7 cellular contexts compared by ENCODE assay signal in genomic region chr15:78049691-78050440, GRCh38. TPM values are rescaled to one million over a fixed set of nuclear protein-coding genes. Genes with fewer than 3 reads are reported as not detected.
A peak's percentile ranks its signal among the peaks of the same experiment; 100 is the strongest.
DNase-seq lines count a peak whose midpoint lies in the region; ATAC-seq and TF ChIP-seq lines count a peak whose summit lies in the region.

No MANE protein-coding gene starts in this region.

- peaks cover 84% of the 10 kb centered on the region for H3K36me3 Mint-ChIP-seq in dendritic cell treated with granulocyte-macrophage colony-stimulating factor and Interleukin-4, amounts not matched to agents 40 ng/mL and 50 ng/mL, for 4 days (ENCODE audit: low read depth)

- H3K9me3 Mint-ChIP-seq in dendritic cell treated with granulocyte-macrophage colony-stimulating factor and Interleukin-4, amounts not matched to agents 40 ng/mL and 50 ng/mL, for 4 days, result no peaks in the 10 kb centered on the region

- H3K27ac ChIP-seq in smooth muscle cell (ENCODE audit: low read depth) (peak overlapping the region; percentile 81), ascending aorta (no peak overlapping the region)

- H3K27me3 ChIP-seq in smooth muscle cell (ENCODE audit: low read depth), result no peaks in the 10 kb centered on the region
- H3K27me3 ChIP-seq in ascending aorta, result no peaks in the 10 kb centered on the region

- intact Hi-C loops in dendritic cell treated with granulocyte-macrophage colony-stimulating factor and Interleukin-4, amounts not matched to agents 40 ng/mL and 50 ng/mL, for 4 days (cut with micrococcal nuclease), result loop anchor here (5.0 kb wide), 1 partner anchor 37 kb away; no protein-coding TSS in a partner anchor
- intact Hi-C loops in ascending aorta (cut with DNase I), result no loop called here

- H3K9me3 ChIP-seq in smooth muscle cell (replicated peaks; ENCODE audit: low read depth) (no peaks in the 10 kb centered on the region), ascending aorta (no peaks in the 10 kb centered on the region)

- peaks cover 91% of the 10 kb centered on the region for H3K4me1 Mint-ChIP-seq in dendritic cell treated with granulocyte-macrophage colony-stimulating factor and Interleukin-4, amounts not matched to agents 40 ng/mL and 50 ng/mL, for 4 days (ENCODE audit: low read depth)

- WGBS in smooth muscle cell (ENCODE audit: low lambda C conversion rate), result 38% methylated on average over 7 of the region's 7 CpGs

- peak overlapping the region; percentile 37 for H3K4me2 ChIP-seq in smooth muscle cell

- peak; percentile 76 for ATAC-seq in GM19025 (IDR thresholded peaks at IDR 0.05; ENCODE audit: low read depth, unreplicated experiment)
- ATAC-seq in HG02943 (IDR thresholded peaks at IDR 0.05; ENCODE audit: low read depth, unreplicated experiment), result peak; percentile 52

- TF ChIP-seq CTCF in smooth muscle cell (IDR thresholded peaks at IDR 0.05; ENCODE audit: borderline replicate concordance, insufficient read depth, poor library complexity, severe bottlenecking) (no peak), ascending aorta (IDR thresholded peaks at IDR 0.05) (no peak)

- H3K4me1 ChIP-seq in smooth muscle cell (ENCODE audit: low read depth) (peaks cover 26% of the 10 kb centered on the region), ascending aorta (peaks cover 6 to 18% of the 10 kb centered on the region in 2 donors)

- peak overlapping the region; percentile 74 for H3K27ac Mint-ChIP-seq in dendritic cell treated with granulocyte-macrophage colony-stimulating factor and Interleukin-4, amounts not matched to agents 40 ng/mL and 50 ng/mL, for 4 days

- peak overlapping the region; percentile 11 for H3K4me3 Mint-ChIP-seq in dendritic cell treated with granulocyte-macrophage colony-stimulating factor and Interleukin-4, amounts not matched to agents 40 ng/mL and 50 ng/mL, for 4 days

- peaks cover 10% of the 10 kb centered on the region for H3F3A ChIP-seq in smooth muscle cell (ENCODE audit: low read depth)

- H3K4me3 ChIP-seq in smooth muscle cell (no peak overlapping the region), ascending aorta (no peak overlapping the region)

- H3K9ac ChIP-seq in smooth muscle cell (ENCODE audit: low read depth), result no peak overlapping the region

- no peak overlapping the region for H2AFZ ChIP-seq in smooth muscle cell (ENCODE audit: low read depth)

- no peaks in the 10 kb centered on the region for H3K36me3 ChIP-seq in smooth muscle cell (ENCODE audit: low read depth)
- peaks cover 11 to 23% of the 10 kb centered on the region in 2 donors for H3K36me3 ChIP-seq in ascending aorta

- H3K27me3 Mint-ChIP-seq in dendritic cell treated with granulocyte-macrophage colony-stimulating factor and Interleukin-4, amounts not matched to agents 40 ng/mL and 50 ng/mL, for 4 days, result no peaks in the 10 kb centered on the region

- peaks cover 88% of the 10 kb centered on the region for H4K20me1 ChIP-seq in smooth muscle cell (ENCODE audit: low read depth)

- peaks cover 14% of the 10 kb centered on the region for H3K79me2 ChIP-seq in smooth muscle cell (ENCODE audit: low read depth)

- DNase-seq in SKM-1 (lab: John Stamatoyannopoulos, UW; ENCODE audit: unreplicated experiment) (peak; percentile 54), smooth muscle cell (lab: John Stamatoyannopoulos, UW; ENCODE audit: unreplicated experiment) (no peak), midbrain (lab: John Stamatoyannopoulos, UW) (no peak), ascending aorta (ENCODE audit: low spot score in 2 of 2) (no peak)

RNA-seq across cellular contexts. Expression of gene TBC1D2B, which starts 27.6 kb away (rescaled TPM):
- 19.4 and 31.9 TPM in 2 replicates for total RNA-seq in smooth muscle cell
- 14.2 and 16.1 TPM in 2 replicates for polyA plus RNA-seq in smooth muscle cell
- total RNA-seq in ascending aorta, result 63.3 TPM

RNA-seq across cellular contexts. Expression of gene SH2D7, which starts 42.5 kb away (rescaled TPM):
- total RNA-seq in smooth muscle cell (not detected in 2 replicates), ascending aorta (not detected)
- 0.07 and 0.34 TPM in 2 replicates for polyA plus RNA-seq in smooth muscle cell
